In genomic region chr1:84103197-84103992, GRCh38 we compare ENCODE assay signal across 9 cellular contexts. TPM values are rescaled to one million over a fixed set of nuclear protein-coding genes. Genes with fewer than 3 reads are reported as not detected.
DNase-seq lines count a peak whose midpoint lies in the region; ATAC-seq, FAIRE-seq and TF ChIP-seq lines count a peak whose summit lies in the region.
"Had no signal": no experiment of that assay in that cellular context is flagged by ENCODE, and none has a peak within 500 bp of the region (broad histone marks: within the 10 kb centered on the region; RNA-seq: fewer than 3 reads in every experiment).

No MANE protein-coding gene starts in this region.

- peak; percentile 59 for FAIRE-seq in pancreas (lab: Jason Lieb, UNC)

- ATAC-seq in GM21423 (IDR thresholded peaks at IDR 0.05; ENCODE audit: unreplicated experiment) (peak; percentile 93), foreskin keratinocyte (peak; percentile 95), pancreas (peak; percentile 92 to 100 (median 98))

- DNase-seq in Daoy (ENCODE audit: low read depth), result peak; percentile 94
- DNase-seq in HT-29 (ENCODE audit: low spot score), result peak; percentile 64
- DNase-seq in SK-N-DZ (ENCODE audit: low spot score), result peak; percentile 51
- peak; percentile 50 to 78 for DNase-seq in foreskin keratinocyte
- peak in 3 of 6 donors; percentile 20 to 50 (median 42) for DNase-seq in pancreas
- no peak for DNase-seq in NCI-H1930 (lab: John Stamatoyannopoulos, UW)
- DNase-seq in activated CD8-positive, alpha-beta memory T cell treated with anti-CD3 and anti-CD28 coated beads, Interleukin-2, amount 50 U/mL, for 48 hours, result no peak

- no peak for TF ChIP-seq CTCF in foreskin keratinocyte (conservative IDR thresholded peaks at IDR 0.05)
- TF ChIP-seq CTCF in pancreas (IDR thresholded peaks at IDR 0.05), result no peak

- no peak overlapping the region for H3K4me3 ChIP-seq in pancreas

- no peaks in the 10 kb centered on the region for H3K27me3 ChIP-seq in foreskin keratinocyte
- H3K27me3 ChIP-seq in pancreas, result no peaks in the 10 kb centered on the region

- no peaks in the 10 kb centered on the region for H3K9me3 ChIP-seq in pancreas

- H3K36me3 ChIP-seq in pancreas, result no peaks in the 10 kb centered on the region

- intact Hi-C loops in pancreas (cut with DNase I), result no loop called here

- 65 to 71% methylated on average over 3 of the region's 3 CpGs for WGBS in pancreas, 2 donors

- H3K27ac ChIP-seq in foreskin keratinocyte (peak overlapping the region; percentile 13), pancreas (no peak overlapping the region)
- H3K27ac ChIP-seq: VCaP had no signal

- H3K4me1 ChIP-seq in foreskin keratinocyte, result peaks cover 32% of the 10 kb centered on the region
- peaks cover 0 to 3% (median 0%) of the 10 kb centered on the region in 3 donors for H3K4me1 ChIP-seq in pancreas

RNA-seq across cellular contexts. Expression of gene PRKACB, which starts 40.7 kb away (rescaled TPM):
- 47.3 and 47.9 TPM in 2 replicates for total RNA-seq in Daoy (2014; rRNA removed; shearing (Covaris generic))
- total RNA-seq in HT-29 (2014; rRNA removed; shearing (Covaris generic)), result 0.51 and 0.86 TPM in 2 replicates
- 8.3 and 8.5 TPM in 2 replicates for polyA plus RNA-seq in SK-N-DZ (2014; cell fraction: cytosol; rRNA removed)
- polyA plus RNA-seq in SK-N-DZ (2014; cell fraction: nucleus; rRNA removed), result 5.0 and 6.5 TPM in 2 replicates
- total RNA-seq in foreskin keratinocyte (12.8 and 14.2 TPM in 2 replicates), pancreas (10 to 100 TPM in 4 of 6 donors, 1 to 10 TPM in 2; 8.0 to 29.7 (median 14.0) TPM)
- polyA plus RNA-seq in foreskin keratinocyte (5.1 and 5.6 TPM in 2 replicates), pancreas (10 to 100 TPM in 1 of 2 donors, 1 to 10 TPM in 1; 7.3 to 21.5 TPM)

Comparison
In these comparisons a context has a peak if more than half of its experiments do, and no peak if none do; other contexts are left out.
1. DNase-seq: peak in Daoy (single experiment), HT-29 (single experiment), SK-N-DZ (single experiment) and foreskin keratinocyte (2 of 2); none in NCI-H1930 (0 of 2) and activated CD8-positive, alpha-beta memory T cell treated with anti-CD3 and anti-CD28 coated beads, Interleukin-2, amount 50 U/mL, for 48 hours (single experiment).
2. Peak in every context shown above with its lines, with median percentiles within 50 percentile points of each other: ATAC-seq.